In the genomic region with DNA sequence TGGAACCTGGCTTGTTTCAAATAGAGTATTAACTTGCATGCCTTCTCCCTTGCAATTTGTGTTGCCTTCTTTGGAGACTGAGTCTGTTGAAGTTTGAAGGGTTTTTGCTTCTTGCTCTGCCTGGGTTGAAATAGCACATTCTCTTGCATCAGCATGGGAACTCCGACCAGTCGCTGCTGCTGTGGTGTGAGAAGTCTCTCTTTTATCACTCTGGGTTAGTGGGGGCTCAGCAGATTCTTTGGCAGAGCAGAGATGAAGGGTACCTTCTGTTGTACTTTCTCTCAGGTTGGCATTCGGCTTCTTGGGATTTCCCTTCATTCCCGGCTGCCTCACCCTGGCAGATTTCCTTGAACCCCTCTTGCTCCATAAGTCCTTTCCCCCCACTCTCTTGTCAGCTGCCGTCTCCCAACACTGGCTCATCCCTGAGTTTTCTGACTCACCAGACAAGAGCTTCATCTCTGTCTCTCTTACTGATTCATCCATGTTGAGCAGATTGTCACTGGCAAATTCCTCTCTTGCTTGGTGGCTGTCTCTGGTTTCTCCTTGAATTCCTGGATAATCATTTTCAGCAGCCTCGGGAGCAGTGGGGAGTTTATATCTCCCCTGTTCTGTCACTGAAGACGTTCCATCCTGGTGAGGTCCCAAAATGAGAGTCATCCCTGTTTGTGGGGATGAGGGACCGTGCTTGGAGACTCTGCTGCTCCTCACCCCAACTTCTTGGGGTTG, we compare ENCODE assay signal across 12 cellular contexts. TPM values are rescaled to one million over a fixed set of nuclear protein-coding genes. Genes with fewer than 3 reads are reported as not detected.
A peak's percentile ranks its signal among the peaks of the same experiment; 100 is the strongest.
DNase-seq lines count a peak whose midpoint lies in the region; ATAC-seq, FAIRE-seq and TF ChIP-seq lines count a peak whose summit lies in the region.
"Had no signal": no experiment of that assay in that cellular context is flagged by ENCODE, and none has a peak within 500 bp of the region (broad histone marks: within the 10 kb centered on the region; RNA-seq: fewer than 3 reads in every experiment).

No MANE protein-coding gene starts in this region.

- peaks cover 7% of the 10 kb centered on the region for H3K36me3 Mint-ChIP-seq in osteocyte (ENCODE audit: unreplicated experiment)

- ATAC-seq in HG03432 (IDR thresholded peaks at IDR 0.05; ENCODE audit: unreplicated experiment) = no peak

- no peak for DNase-seq in GM12891 (ENCODE audit: insufficient read length, low spot score)
- DNase-seq in SJSA1 (ENCODE audit: low read depth in 1 of 2, low spot score in 2 of 2) = peak; percentile 81 to 84
- peak; percentile 86 to 89 for DNase-seq in foreskin fibroblast
- peak; percentile 69 for DNase-seq in osteocyte (ENCODE audit: extremely low spot score, unreplicated experiment)
- DNase-seq in ovary = no peak
- no peak for DNase-seq in NCI-H2081 treated with DMSO at 0.1 percent for 48 hours (lab: John Stamatoyannopoulos, UW)
- DNase-seq in NCI-H2107 treated with DMSO at 0.1 percent for 48 hours (lab: John Stamatoyannopoulos, UW; ENCODE audit: unreplicated experiment) = no peak
- DNase-seq: activated B cell treated with CpG ODN at 0.5 μM for 24 hours, dermis blood vessel endothelial cell had no signal

- no peaks in the 10 kb centered on the region for H3K27me3 Mint-ChIP-seq in osteocyte (ENCODE audit: unreplicated experiment)
- H3K27me3 Mint-ChIP-seq: activated B cell treated with CpG ODN at 0.5 μM for 24 hours had no signal

- TF ChIP-seq CTCF in foreskin fibroblast (IDR thresholded peaks at IDR 0.05; ENCODE audit: low read depth, low read length) (no peak), osteocyte (IDR thresholded peaks at IDR 0.05) (no peak), ovary (IDR thresholded peaks at IDR 0.05) (no peak)

- peak overlapping the region; percentile 87 for H3K4me3 Mint-ChIP-seq in osteocyte (ENCODE audit: unreplicated experiment)
- H3K4me3 Mint-ChIP-seq: activated B cell treated with CpG ODN at 0.5 μM for 24 hours had no signal

- intact Hi-C loops in ovary (cut with DNase I) = no loop called here

- no peaks in the 10 kb centered on the region for H3K9me3 Mint-ChIP-seq in osteocyte (ENCODE audit: unreplicated experiment)
- H3K9me3 Mint-ChIP-seq: activated B cell treated with CpG ODN at 0.5 μM for 24 hours had no signal

- H3K9me3 ChIP-seq in SJSA1 (replicated peaks) = no peaks in the 10 kb centered on the region; the same call in 1 of the 2 replicates
- H3K9me3 ChIP-seq in ovary = no peaks in the 10 kb centered on the region

- peak overlapping the region; percentile 91 for H3K27ac ChIP-seq in SJSA1
- H3K27ac ChIP-seq in ovary = no peak overlapping the region

- H3K36me3 ChIP-seq in SJSA1 (peaks cover 19% of the 10 kb centered on the region), ovary (no peaks in the 10 kb centered on the region)

- peak; percentile 67 for FAIRE-seq in GM12891 (lab: Jason Lieb, UNC)
- FAIRE-seq: GM12892 had no signal

- H3K4me1 ChIP-seq in SJSA1 (replicated peaks) (peaks cover 63% of the 10 kb centered on the region), ovary (ENCODE audit: insufficient read depth) (no peaks in the 10 kb centered on the region)

- no peak for TF ChIP-seq EP300 in ovary (IDR thresholded peaks at IDR 0.05)

- peak overlapping the region; percentile 45 for H3K4me3 ChIP-seq in SJSA1
- H3K4me3 ChIP-seq in foreskin fibroblast (ENCODE audit: low read depth in 1 of 2, low read length in 2 of 2) = peak overlapping the region; percentile 54 to 65
- no peak overlapping the region for H3K4me3 ChIP-seq in ovary

- WGBS in ovary, 3 donors = 27 to 35% (median 35%) methylated on average over 8 of the region's 8 CpGs

- H3K27me3 ChIP-seq in SJSA1 (replicated peaks) = no peaks in the 10 kb centered on the region
- no peaks in the 10 kb centered on the region for H3K27me3 ChIP-seq in ovary

- peak overlapping the region; percentile 98 for H3K27ac Mint-ChIP-seq in osteocyte (ENCODE audit: unreplicated experiment)
- H3K27ac Mint-ChIP-seq: activated B cell treated with CpG ODN at 0.5 μM for 24 hours had no signal

- TF ChIP-seq POLR2A in GM12891 (IDR thresholded peaks at IDR 0.05; ENCODE audit: low read depth, low read length) (no peak), ovary (IDR thresholded peaks at IDR 0.05) (no peak)

- H3K4me1 Mint-ChIP-seq in osteocyte (ENCODE audit: unreplicated experiment) = peaks cover 87% of the 10 kb centered on the region

TF ChIP-seq in GM12891, 5 proteins besides CTCF, POLR2A, EP300 and RAD21:
- TF ChIP-seq SPI1 (IDR thresholded peaks at IDR 0.05; ENCODE audit: low read depth, low read length) = no peak
- TF ChIP-seq POLR2AphosphoS5 (IDR thresholded peaks at IDR 0.05; ENCODE audit: low read depth, low read length) = no peak
- TF ChIP-seq PAX5 (IDR thresholded peaks at IDR 0.05; ENCODE audit: insufficient read depth, low read length, severe bottlenecking) = no peak

RNA-seq across cellular contexts. Expression of a gene that starts 49.9 kb away (rescaled TPM):
- polyA plus RNA-seq in GM12891 (2012; ENCODE audit: low read depth, missing spikeins) = 4.7 TPM
- total RNA-seq in SJSA1 (2014; rRNA removed; shearing (Covaris generic)) = 22.2 and 46.0 TPM in 2 replicates
- total RNA-seq in osteocyte (54.9 and 61.2 TPM in 2 replicates), ovary (under 1 TPM in 5 of 7 donors, not detected in 2; 0.08 to 0.34 (median 0.25) TPM)
- under 1 TPM; 0.05 to 0.53 TPM for polyA plus RNA-seq in ovary
- polyA plus RNA-seq: neural cell had no signal

Comparison
In these comparisons a context has a peak if more than half of its experiments do, and no peak if none do; other contexts are left out.
1. DNase-seq: peak in SJSA1 (2 of 2), foreskin fibroblast (2 of 2) and osteocyte (single experiment); none in GM12891 (single experiment), ovary (0 of 5), NCI-H2081 treated with DMSO at 0.1 percent for 48 hours (single experiment) and NCI-H2107 treated with DMSO at 0.1 percent for 48 hours (single experiment).
2. RNA of a gene that starts 49.9 kb away (total RNA-seq): 54.9 to 61.2 TPM in osteocyte and 22.2 to 46.0 TPM in SJSA1; 0.08 to 0.34 TPM in ovary; every median in the first group is over 10 times any median in the second.